14 cellular contexts compared by ENCODE assay signal in genomic region chr2:36405183-36405582, GRCh38. TPM values are rescaled to one million over a fixed set of nuclear protein-coding genes. Genes with fewer than 3 reads are reported as not detected.
A peak's percentile ranks its signal among the peaks of the same experiment; 100 is the strongest.
DNase-seq lines count a peak whose midpoint lies in the region; ATAC-seq and TF ChIP-seq lines count a peak whose summit lies in the region.
"Had no signal": no experiment of that assay in that cellular context is flagged by ENCODE, and none has a peak within 500 bp of the region (broad histone marks: within the 10 kb centered on the region; RNA-seq: fewer than 3 reads in every experiment).

No MANE protein-coding gene starts in this region.

- no peak overlapping the region for H3K4me3 Mint-ChIP-seq in CD8-positive, alpha-beta memory T cell
- H3K4me3 Mint-ChIP-seq: activated CD8-positive, alpha-beta T cell treated with anti-CD3 and anti-CD28 coated beads, Interleukin-2, amount 10 ng/mL, durations not matched to agents 7 days and 5 days; natural killer cell had no signal

- H3K79me2 ChIP-seq in DOHH2 (ENCODE audit: control insufficient read depth, low read length) (peaks cover 92% of the 10 kb centered on the region), OCI-LY7 (ENCODE audit: insufficient read depth, low read depth, low read length) (peaks cover 13% of the 10 kb centered on the region; the same call in 1 of the 2 replicates)

- H3K36me3 Mint-ChIP-seq in CD8-positive, alpha-beta memory T cell: no peaks in the 10 kb centered on the region
- H3K36me3 Mint-ChIP-seq: natural killer cell had no signal

- peaks cover 20% of the 10 kb centered on the region for H3F3A ChIP-seq in DOHH2 (ENCODE audit: control insufficient read depth, insufficient read depth)

- no TSS peak for BruUV-seq in OCI-LY7 (replicated peaks; lab: Mats Ljungman, UMichigan)

- TF ChIP-seq CTCF in DOHH2 (IDR thresholded peaks at IDR 0.05; ENCODE audit: low read depth, low read length, poor library complexity, severe bottlenecking): no peak
- TF ChIP-seq CTCF in OCI-LY7 (conservative IDR thresholded peaks at IDR 0.05; ENCODE audit: low read length): no peak

- H4K20me1 ChIP-seq in DOHH2 (ENCODE audit: control insufficient read depth, insufficient read depth, low read depth, low read length) (no peaks in the 10 kb centered on the region), OCI-LY7 (ENCODE audit: insufficient read depth, low read length) (no peaks in the 10 kb centered on the region)

- no peak overlapping the region for H3K27ac Mint-ChIP-seq in CD8-positive, alpha-beta memory T cell
- H3K27ac Mint-ChIP-seq: activated CD8-positive, alpha-beta T cell treated with anti-CD3 and anti-CD28 coated beads, Interleukin-2, amount 10 ng/mL, durations not matched to agents 7 days and 5 days; natural killer cell had no signal

- CTCF ChIA-PET in OCI-LY7 (lab: Charles Lee; ENCODE audit: unreplicated experiment): no interaction called here
- CTCF ChIA-PET in CD8-positive, alpha-beta memory T cell (lab: Charles Lee): no interaction called here

- H3K27ac ChIP-seq in DOHH2 (ENCODE audit: low read depth, low read length) (peak overlapping the region; percentile 94), OCI-LY7 (ENCODE audit: low read depth, low read length, poor library complexity, severe bottlenecking) (peak overlapping the region; percentile 51)
- no peak overlapping the region for H3K27ac ChIP-seq in CD8-positive, alpha-beta memory T cell (ENCODE audit: low read depth, low read length)
- H3K27ac ChIP-seq: lower lobe of right lung, VCaP had no signal

- no peaks in the 10 kb centered on the region for H3K9me3 ChIP-seq in DOHH2 (ENCODE audit: control insufficient read depth, insufficient read depth, low read length)
- H3K9me3 ChIP-seq in OCI-LY7 (ENCODE audit: low read length): no peaks in the 10 kb centered on the region
- no peaks in the 10 kb centered on the region for H3K9me3 ChIP-seq in CD8-positive, alpha-beta memory T cell (ENCODE audit: low read length)
- H3K9me3 ChIP-seq: lower lobe of right lung had no signal

- H3K27me3 ChIP-seq in DOHH2 (ENCODE audit: control insufficient read depth, low read length): no peaks in the 10 kb centered on the region
- H3K27me3 ChIP-seq in CD8-positive, alpha-beta memory T cell (ENCODE audit: insufficient read depth, low read length, poor library complexity, severe bottlenecking): no peaks in the 10 kb centered on the region

- no peak overlapping the region for H2AFZ ChIP-seq in OCI-LY7 (ENCODE audit: low read length)

- H3K4me1 ChIP-seq in DOHH2 (ENCODE audit: control insufficient read depth, low read length): peaks cover 94% of the 10 kb centered on the region
- H3K4me1 ChIP-seq in OCI-LY7 (ENCODE audit: insufficient read depth, low read length, poor library complexity, severe bottlenecking): peaks cover 42% of the 10 kb centered on the region
- H3K4me1 ChIP-seq in CD8-positive, alpha-beta memory T cell (ENCODE audit: insufficient read depth, low read length): no peaks in the 10 kb centered on the region

- peaks cover 17% of the 10 kb centered on the region for H3K36me3 ChIP-seq in DOHH2 (ENCODE audit: control insufficient read depth, low read length)
- H3K36me3 ChIP-seq in OCI-LY7 (ENCODE audit: insufficient read depth, low read length): no peaks in the 10 kb centered on the region
- no peaks in the 10 kb centered on the region for H3K36me3 ChIP-seq in CD8-positive, alpha-beta memory T cell (ENCODE audit: insufficient read depth, low read length)
- H3K36me3 ChIP-seq: lower lobe of right lung had no signal

- H3K4me1 Mint-ChIP-seq in CD8-positive, alpha-beta memory T cell: no peaks in the 10 kb centered on the region

- H3K4me2 ChIP-seq in DOHH2 (ENCODE audit: low read length) (peak overlapping the region; percentile 89), OCI-LY7 (ENCODE audit: low read length) (peak overlapping the region; percentile 81)

- intact Hi-C loops in OCI-LY7 (cut with micrococcal nuclease; ENCODE audit: unreplicated experiment): loop anchor here (2.0 kb wide), 1 partner anchor 48 kb away; no protein-coding TSS in a partner anchor

- POLR2A ChIA-PET in OCI-LY7 (lab: Charles Lee): interaction anchor here (0.9 to 1.5 kb wide), 3 partner anchors 9 to 111 kb away, joined by 3 read pairs; no protein-coding TSS in a partner anchor
- POLR2A ChIA-PET in CD8-positive, alpha-beta memory T cell (lab: Charles Lee): no interaction called here

- ATAC-seq in GM21515 (IDR thresholded peaks at IDR 0.05; ENCODE audit: unreplicated experiment) (peak; percentile 19), HG02870 (IDR thresholded peaks at IDR 0.05; ENCODE audit: unreplicated experiment) (no peak)
- ATAC-seq: activated CD8-positive, alpha-beta T cell treated with anti-CD3 and anti-CD28 coated beads, Interleukin-2, amount 10 ng/mL, durations not matched to agents 7 days and 5 days; natural killer cell had no signal

- no peaks in the 10 kb centered on the region for H3K9me3 Mint-ChIP-seq in CD8-positive, alpha-beta memory T cell
- H3K9me3 Mint-ChIP-seq: natural killer cell had no signal

- H3K4me3 ChIP-seq in DOHH2 (ENCODE audit: low read length) (peak overlapping the region; percentile 68), OCI-LY7 (ENCODE audit: low read depth, low read length, poor library complexity, severe bottlenecking) (peak overlapping the region; percentile 62)
- H3K4me3 ChIP-seq in CD8-positive, alpha-beta memory T cell (ENCODE audit: low read length): no peak overlapping the region
- H3K4me3 ChIP-seq: lower lobe of right lung had no signal

- H3K27me3 Mint-ChIP-seq in CD8-positive, alpha-beta memory T cell: no peaks in the 10 kb centered on the region

- DNase-seq in OCI-LY7 (ENCODE audit: low spot score) (no peak), kidney glomerular epithelial cell (lab: John Stamatoyannopoulos, UW) (peak; percentile 28), islet precursor cell (no peak), COLO829 (ENCODE audit: low spot score) (no peak)
- DNase-seq in CD8-positive, alpha-beta memory T cell: no peak
- DNase-seq: activated CD8-positive, alpha-beta T cell treated with anti-CD3 and anti-CD28 coated beads, Interleukin-2, amount 10 ng/mL, durations not matched to agents 7 days and 5 days; foreskin fibroblast; lower lobe of right lung; natural killer cell; NCI-H187 had no signal

- H3K9me2 ChIP-seq in DOHH2 (replicated peaks; ENCODE audit: control insufficient read depth, low read length): no peaks in the 10 kb centered on the region
- H3K9me2 ChIP-seq in OCI-LY7 (ENCODE audit: insufficient read depth, low read length): no peaks in the 10 kb centered on the region

RNA-seq across cellular contexts. Expression of gene CRIM1, which starts 49.6 kb away (rescaled TPM):
- total RNA-seq in OCI-LY7 (2014; rRNA removed; shearing (Covaris generic)): 24.5 and 37.0 TPM in 2 replicates
- 43.6 and 47.4 TPM in 2 replicates for total RNA-seq in OCI-LY7 (2022)
- total RNA-seq in CD8-positive, alpha-beta memory T cell: 10 to 100 TPM; 10.7 to 11.1 TPM
- polyA plus RNA-seq in CD8-positive, alpha-beta memory T cell: 2.5 TPM
